ENCODE assay signal across 1 cellular context in genomic region chr9:40915660-40916398, GRCh38.
TF ChIP-seq lines count a peak whose summit lies in the region.
"Not testable (repeated sequence)": the region's sequence is repeated elsewhere in the genome, so short reads cannot be mapped to it uniquely, and the experiment has no call there.

No MANE protein-coding gene starts in this region.

TF ChIP-seq in HepG2, 621 proteins besides CTCF, POLR2A, EP300 and RAD21 (continued from another document):
- TF ChIP-seq FOXP4 (CRISPR knock-in tag; IDR thresholded peaks at IDR 0.05) (0 out of 2 replicates have a peak, but pooled peaks have one; percentile 28), ZNF281 (CRISPR knock-in tag; IDR thresholded peaks at IDR 0.05; ENCODE audit: borderline replicate concordance) (0 out of 2 replicates have a peak, but pooled peaks have one; percentile 36), ZNF574 (CRISPR knock-in tag; IDR thresholded peaks at IDR 0.05) (peak; percentile 42; the same call in 1 of the 2 replicates), SP5 (CRISPR knock-in tag; IDR thresholded peaks at IDR 0.05; ENCODE audit: borderline replicate concordance, low read depth) (peak; percentile 72), FOXA3 (CRISPR knock-in tag; IDR thresholded peaks at IDR 0.05) (peak; percentile 57), SALL1 (CRISPR knock-in tag; IDR thresholded peaks at IDR 0.05) (0 out of 2 replicates have a peak, but pooled peaks have one; percentile 23), ZNF629 (CRISPR knock-in tag; conservative IDR thresholded peaks at IDR 0.05) (0 out of 2 replicates have a peak, but pooled peaks have one; percentile 18), SOX13 (CRISPR knock-in tag; conservative IDR thresholded peaks at IDR 0.05 in 1 of 2, IDR thresholded peaks at IDR 0.05 in 1 of 2) (0 out of 4 replicates have a peak, but pooled peaks of 1 of the 2 experiments have one; percentile 16), ZBTB26 (CRISPR knock-in tag; IDR thresholded peaks at IDR 0.05; ENCODE audit: borderline replicate concordance) (peak; percentile 98), FOXA1 (CRISPR knock-in tag; IDR thresholded peaks at IDR 0.05) (peak; percentile 85), ZNF503 (CRISPR knock-in tag; IDR thresholded peaks at IDR 0.05) (0 out of 2 replicates have a peak, but pooled peaks have one; percentile 27), ARID5B (CRISPR knock-in tag; IDR thresholded peaks at IDR 0.05) (0 out of 2 replicates have a peak, but pooled peaks have one; percentile 43)
- not testable (repeated sequence) for TF ChIP-seq SOX13, FOXA1 (IDR thresholded peaks at IDR 0.05)
